In the genomic region with DNA sequence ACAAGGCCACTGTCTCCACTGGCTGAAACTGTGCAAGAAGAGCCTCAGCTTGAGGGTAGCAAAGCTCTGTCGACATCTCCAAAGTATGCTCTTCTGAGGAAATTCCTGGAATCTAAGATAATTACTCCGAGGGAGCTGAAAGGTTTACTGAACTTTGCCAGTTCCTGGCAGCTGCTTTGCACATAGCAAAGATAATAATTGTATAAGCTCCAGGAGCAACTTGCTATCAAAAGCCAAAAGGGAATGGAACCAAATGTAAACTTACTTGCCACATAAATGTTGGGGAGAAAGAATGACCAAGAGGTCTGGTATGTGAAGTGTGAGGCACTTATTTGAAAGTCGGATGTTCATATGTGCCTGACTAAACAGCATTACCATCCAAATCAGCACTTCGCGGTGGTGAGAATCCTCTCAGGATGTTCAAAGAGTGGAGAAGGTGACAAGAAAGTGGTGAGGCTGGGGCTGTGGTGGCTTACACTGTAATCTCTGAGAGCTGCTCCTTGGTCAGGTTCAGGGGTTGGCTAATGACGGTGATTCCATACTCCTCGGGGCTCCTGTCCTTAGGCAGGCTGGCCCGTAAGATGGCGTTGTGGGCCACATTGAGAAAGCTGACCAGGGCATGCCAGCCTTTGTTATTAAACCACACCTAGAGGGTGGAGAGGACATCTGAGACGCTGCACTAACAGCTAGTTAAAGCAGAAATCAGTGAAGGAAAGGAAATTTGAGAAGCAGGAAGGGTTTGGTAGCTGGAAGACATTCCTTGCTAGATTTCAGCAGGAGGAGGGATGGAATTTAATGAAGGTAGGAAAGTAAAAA, we compare ENCODE assay signal across 14 cellular contexts.
DNase-seq lines count a peak whose midpoint lies in the region; FAIRE-seq and TF ChIP-seq lines count a peak whose summit lies in the region.
"Had no signal": no experiment of that assay in that cellular context is flagged by ENCODE, and none has a peak within 500 bp of the region (broad histone marks: within the 10 kb centered on the region; RNA-seq: fewer than 3 reads in every experiment).

No MANE protein-coding gene starts in this region.

- H3K27me3 ChIP-seq in ACC112 (ENCODE audit: insufficient read depth, low read length), result no peaks in the 10 kb centered on the region

- no peaks in the 10 kb centered on the region for H3K79me2 ChIP-seq in ACC112 (ENCODE audit: control insufficient read depth, insufficient read depth, low read length, unreplicated experiment)

- CTCF ChIA-PET in activated CD4-positive, alpha-beta memory T cell treated with anti-CD3 and anti-CD28 coated beads, Interleukin-2, amount 10 ng/mL, durations not matched to agents 7 days and 5 days (lab: Charles Lee), result interaction anchor here (0.7 to 11.4 kb wide), 3 partner anchors 18 to 112 kb away, joined by 3 to 95 read pairs (median 3); partner anchors contain the start of gene GCLM

- peaks cover 26% of the 10 kb centered on the region for H3K27me3 Mint-ChIP-seq in activated CD4-positive, alpha-beta memory T cell treated with anti-CD3 and anti-CD28 coated beads, Interleukin-2, amount 10 ng/mL, durations not matched to agents 7 days and 5 days

- no peaks in the 10 kb centered on the region for H3K9me3 Mint-ChIP-seq in activated CD4-positive, alpha-beta memory T cell treated with anti-CD3 and anti-CD28 coated beads, Interleukin-2, amount 10 ng/mL, durations not matched to agents 7 days and 5 days
- H3K9me3 Mint-ChIP-seq: CD14-positive monocyte had no signal

- H3K27ac Mint-ChIP-seq in activated CD4-positive, alpha-beta memory T cell treated with anti-CD3 and anti-CD28 coated beads, Interleukin-2, amount 10 ng/mL, durations not matched to agents 7 days and 5 days, result no peak overlapping the region
- H3K27ac Mint-ChIP-seq: CD14-positive monocyte had no signal

- peaks cover 29% of the 10 kb centered on the region for H3K4me1 ChIP-seq in ACC112 (ENCODE audit: control insufficient read depth, insufficient read depth, low read length, unreplicated experiment)

- no peaks in the 10 kb centered on the region for H3K36me3 ChIP-seq in ACC112 (ENCODE audit: insufficient read depth, low read length)

- H2AFZ ChIP-seq in ACC112 (ENCODE audit: low read length, unreplicated experiment), result peak overlapping the region; percentile 68

- no peak overlapping the region for H3K4me3 Mint-ChIP-seq in activated CD4-positive, alpha-beta memory T cell treated with anti-CD3 and anti-CD28 coated beads, Interleukin-2, amount 10 ng/mL, durations not matched to agents 7 days and 5 days
- H3K4me3 Mint-ChIP-seq: CD14-positive monocyte had no signal

- no peak for TF ChIP-seq CTCF in choroid plexus epithelial cell (conservative IDR thresholded peaks at IDR 0.05; ENCODE audit: low read depth, low read length)

- POLR2A ChIA-PET in activated CD4-positive, alpha-beta memory T cell treated with anti-CD3 and anti-CD28 coated beads, Interleukin-2, amount 10 ng/mL, durations not matched to agents 7 days and 5 days (lab: Charles Lee), result interaction anchor here (0.7 kb wide), 1 partner anchor 14 kb away, joined by 3 read pairs; no protein-coding TSS in a partner anchor

- no peak overlapping the region for H3K4me3 ChIP-seq in ACC112 (ENCODE audit: low read depth, low read length)
- H3K4me3 ChIP-seq in choroid plexus epithelial cell (ENCODE audit: low read depth, low read length), result no peak overlapping the region

- H3K36me3 Mint-ChIP-seq in activated CD4-positive, alpha-beta memory T cell treated with anti-CD3 and anti-CD28 coated beads, Interleukin-2, amount 10 ng/mL, durations not matched to agents 7 days and 5 days (ENCODE audit: low read depth), result no peaks in the 10 kb centered on the region
- H3K36me3 Mint-ChIP-seq: CD14-positive monocyte had no signal

- peaks cover 38% of the 10 kb centered on the region for H3K4me1 Mint-ChIP-seq in activated CD4-positive, alpha-beta memory T cell treated with anti-CD3 and anti-CD28 coated beads, Interleukin-2, amount 10 ng/mL, durations not matched to agents 7 days and 5 days

- no peak for TF ChIP-seq POLR2A in GM12891 (IDR thresholded peaks at IDR 0.05; ENCODE audit: low read depth, low read length)

- H3K27ac ChIP-seq in ACC112 (ENCODE audit: low read depth, low read length), result peak overlapping the region; percentile 34

- DNase-seq in HTR-8/SVneo (ENCODE audit: insufficient read length, low spot score) (peak; percentile 51), choroid plexus epithelial cell (ENCODE audit: low read depth) (peak; percentile 95), left kidney (ENCODE audit: low read depth, low spot score) (peak; percentile 76), pons (ENCODE audit: low spot score) (no peak), GM12891 (ENCODE audit: insufficient read length, low spot score) (no peak)
- no peak for DNase-seq in activated CD4-positive, alpha-beta memory T cell treated with anti-CD3 and anti-CD28 coated beads, Interleukin-2, amount 10 ng/mL, durations not matched to agents 7 days and 5 days
- DNase-seq in activated CD4-positive, CD25-positive, alpha-beta regulatory T cell (lab: John Stamatoyannopoulos, UW), result no peak
- DNase-seq: activated CD4-positive, CD25-positive, alpha-beta regulatory T cell treated with anti-CD3 and anti-CD28 coated beads, Interleukin-2, amount 50 U/mL, for 72 hours; activated naive CD4-positive, alpha-beta T cell treated with anti-CD3 and anti-CD28 coated beads, Interleukin-2, amount 50 U/mL, for 16 hours; MM.1S; stimulated activated naive CD4-positive, alpha-beta T cell treated with Interleukin-2 at 50 U/mL for 16 hours had no signal

- FAIRE-seq in HTR-8/SVneo (lab: Jason Lieb, UNC), result peak; percentile 83
- no peak for FAIRE-seq in GM12891 (lab: Jason Lieb, UNC)
- FAIRE-seq: GM12892 had no signal

TF ChIP-seq in GM12891, 5 proteins besides CTCF, POLR2A, EP300 and RAD21:
- TF ChIP-seq SPI1 (IDR thresholded peaks at IDR 0.05; ENCODE audit: low read depth, low read length) (no peak), POU2F2 (IDR thresholded peaks at IDR 0.05; ENCODE audit: low read depth, low read length) (no peak), PAX5 (IDR thresholded peaks at IDR 0.05; ENCODE audit: insufficient read depth, low read length, severe bottlenecking) (no peak), TAF1 (IDR thresholded peaks at IDR 0.05; ENCODE audit: low read depth, low read length) (no peak)

Comparison
In these comparisons a context has a peak if more than half of its experiments do, and no peak if none do; other contexts are left out.
1. DNase-seq: peak in HTR-8/SVneo (single experiment), choroid plexus epithelial cell (single experiment) and left kidney (single experiment); none in pons (single experiment), GM12891 (single experiment), activated CD4-positive, alpha-beta memory T cell treated with anti-CD3 and anti-CD28 coated beads, Interleukin-2, amount 10 ng/mL, durations not matched to agents 7 days and 5 days (single experiment) and activated CD4-positive, CD25-positive, alpha-beta regulatory T cell (0 of 4).